Comparison of ENCODE assay signal across 8 cellular contexts in the genomic region with DNA sequence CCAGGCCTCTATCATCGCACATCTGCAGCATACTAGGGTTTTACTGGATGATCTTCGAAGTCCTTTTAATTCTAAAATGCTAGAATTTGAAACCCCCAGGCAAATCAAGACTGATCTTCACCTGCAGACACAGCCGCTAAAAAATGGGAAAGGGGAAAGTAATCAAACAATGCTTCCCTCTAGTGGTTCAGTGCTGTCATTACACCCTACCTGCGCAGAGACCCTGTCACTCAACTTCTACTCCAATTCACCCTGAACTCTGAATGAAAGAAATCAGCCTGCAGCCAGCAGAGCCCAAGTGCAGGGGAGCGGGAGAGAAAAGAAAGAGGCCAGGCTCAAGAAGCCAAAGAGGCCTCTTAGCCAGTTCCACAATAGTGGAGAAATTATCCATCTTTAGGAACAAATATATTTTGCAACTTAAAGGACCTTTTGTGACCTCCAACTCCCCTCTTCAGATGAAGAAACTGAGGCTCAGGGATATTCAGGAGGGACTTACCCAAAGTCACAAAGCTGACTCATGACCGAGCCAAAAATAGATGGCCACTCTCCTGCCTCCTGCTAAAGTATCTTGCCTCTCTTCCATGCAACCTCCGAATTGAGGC. TPM values are rescaled to one million over a fixed set of nuclear protein-coding genes. Genes with fewer than 3 reads are reported as not detected.
A peak's percentile ranks its signal among the peaks of the same experiment; 100 is the strongest.
DNase-seq lines count a peak whose midpoint lies in the region; ATAC-seq and TF ChIP-seq lines count a peak whose summit lies in the region.

No MANE protein-coding gene starts in this region.

- no TSS peak for BruUV-seq in MCF 10A (replicated peaks; lab: Mats Ljungman, UMichigan)

- no peak overlapping the region for H3K4me2 ChIP-seq in KMS-11

- no peaks in the 10 kb centered on the region for H3K4me1 Mint-ChIP-seq in MCF 10A (ENCODE audit: insufficient read depth, unreplicated experiment)

- H3K9me3 ChIP-seq in suprapubic skin, result no peaks in the 10 kb centered on the region

- no peak for TF ChIP-seq EP300 in suprapubic skin (IDR thresholded peaks at IDR 0.05)

- no peak for TF ChIP-seq POLR2A in suprapubic skin (IDR thresholded peaks at IDR 0.05)

- no peak overlapping the region for H3K27ac Mint-ChIP-seq in MCF 10A (ENCODE audit: low read depth, unreplicated experiment)

- H3K27me3 ChIP-seq in KMS-11 (ENCODE audit: insufficient read depth, low read depth) (no peaks in the 10 kb centered on the region), suprapubic skin (no peaks in the 10 kb centered on the region)

- H3K4me3 Mint-ChIP-seq in MCF 10A (ENCODE audit: unreplicated experiment), result no peak overlapping the region

- WGBS in suprapubic skin, result 40% methylated on average over 7 of the region's 7 CpGs

- TF ChIP-seq CTCF in KMS-11 (conservative IDR thresholded peaks at IDR 0.05; ENCODE audit: low read depth, low read length) (peak; percentile 98), MCF 10A (IDR thresholded peaks at IDR 0.05; ENCODE audit: unreplicated experiment) (peak; percentile 85), suprapubic skin (IDR thresholded peaks at IDR 0.05) (peak; percentile 71 to 90)

- H3K9ac ChIP-seq in KMS-11, result no peak overlapping the region

- intact Hi-C loops in MCF 10A (cut with micrococcal nuclease), result loop anchor here (2.0 to 5.0 kb wide), 2 partner anchors 133 to 153 kb away; no protein-coding TSS in a partner anchor

- H3K79me2 ChIP-seq in KMS-11 (ENCODE audit: insufficient read depth, low read depth), result no peaks in the 10 kb centered on the region

- H3K9me3 Mint-ChIP-seq in MCF 10A (ENCODE audit: unreplicated experiment), result no peaks in the 10 kb centered on the region

- POLR2A ChIA-PET in MCF 10A (lab: Yijun Ruan, JAX), result interaction anchor here (0.6 to 1.3 kb wide), 2 partner anchors 11 to 245 kb away, joined by 3 read pairs; a partner anchor contains a TSS

- no peak overlapping the region for H3K27ac ChIP-seq in KMS-11
- no peak overlapping the region for H3K27ac ChIP-seq in suprapubic skin

- no peaks in the 10 kb centered on the region for H4K20me1 ChIP-seq in KMS-11 (ENCODE audit: insufficient read depth)

- CTCF ChIA-PET in MCF 10A (lab: Yijun Ruan, JAX), result interaction anchor here (0.6 to 18.6 kb wide), 30 partner anchors 10 to 388 kb away, joined by 3 to 507 read pairs (median 8); a partner anchor contains a TSS

- ATAC-seq in SK-N-SH treated with all-trans-retinoic acid at 6 μM for 48 hours (peak; percentile 66), HG03175 (IDR thresholded peaks at IDR 0.05; ENCODE audit: unreplicated experiment) (no peak)

- no peaks in the 10 kb centered on the region for H3K36me3 Mint-ChIP-seq in MCF 10A (ENCODE audit: insufficient read depth, unreplicated experiment)

- no peaks in the 10 kb centered on the region for H3K27me3 Mint-ChIP-seq in MCF 10A (ENCODE audit: insufficient read depth, unreplicated experiment)

- DNase-seq in NCI-H187 treated with DMSO at 0.1 percent for 48 hours (lab: John Stamatoyannopoulos, UW), result peak; percentile 30
- no peak for DNase-seq in NCI-H187 (lab: John Stamatoyannopoulos, UW)
- peak; percentile 48 for DNase-seq in MCF 10A (ENCODE audit: unreplicated experiment)
- peak; percentile 58 for DNase-seq in left kidney (ENCODE audit: low read depth, low spot score)
- DNase-seq in suprapubic skin (ENCODE audit: low spot score in 2 of 2), result no peak

- H3K4me1 ChIP-seq in KMS-11 (ENCODE audit: low read depth, poor library complexity, severe bottlenecking) (no peaks in the 10 kb centered on the region), suprapubic skin (no peaks in the 10 kb centered on the region)

- H3K36me3 ChIP-seq in KMS-11 (ENCODE audit: insufficient read depth), result no peaks in the 10 kb centered on the region
- peaks cover 17% of the 10 kb centered on the region for H3K36me3 ChIP-seq in suprapubic skin

- H3K4me3 ChIP-seq in KMS-11 (IDR thresholded peaks at IDR 0.05; ENCODE audit: insufficient read depth, low read depth, low read length) (no peak overlapping the region), suprapubic skin (no peak overlapping the region)

- H2AFZ ChIP-seq in KMS-11 (ENCODE audit: low read depth), result no peak overlapping the region

TF ChIP-seq in SK-N-SH treated with all-trans-retinoic acid at 6 μM for 48 hours, 23 proteins besides CTCF, POLR2A, EP300 and RAD21:
- TF ChIP-seq ISL1 (CRISPR knock-in tag; IDR thresholded peaks at IDR 0.05), result no peak
- TF ChIP-seq ZFP3 (CRISPR knock-in tag; IDR thresholded peaks at IDR 0.05), result no peak
- TF ChIP-seq TCF4 (CRISPR knock-in tag; IDR thresholded peaks at IDR 0.05; ENCODE audit: borderline replicate concordance), result no peak

RNA-seq across cellular contexts. Expression of a gene that starts 33.0 kb away (rescaled TPM):
- 23.4 and 26.1 TPM in 2 replicates for total RNA-seq in MCF 10A (2022)
- 10 to 100 TPM; 24.1 to 37.4 (median 29.9) TPM for total RNA-seq in suprapubic skin

Comparison
In these comparisons a context has a peak if more than half of its experiments do, and no peak if none do; other contexts are left out.
1. DNase-seq: peak in NCI-H187 treated with DMSO at 0.1 percent for 48 hours (single experiment), MCF 10A (single experiment) and left kidney (single experiment); none in NCI-H187 (0 of 2) and suprapubic skin (0 of 2).
2. Peak in every context shown above with its lines, with median percentiles within 50 percentile points of each other: CTCF ChIP-seq.